Comparison of ENCODE assay signal across 16 cellular contexts in the genomic region with DNA sequence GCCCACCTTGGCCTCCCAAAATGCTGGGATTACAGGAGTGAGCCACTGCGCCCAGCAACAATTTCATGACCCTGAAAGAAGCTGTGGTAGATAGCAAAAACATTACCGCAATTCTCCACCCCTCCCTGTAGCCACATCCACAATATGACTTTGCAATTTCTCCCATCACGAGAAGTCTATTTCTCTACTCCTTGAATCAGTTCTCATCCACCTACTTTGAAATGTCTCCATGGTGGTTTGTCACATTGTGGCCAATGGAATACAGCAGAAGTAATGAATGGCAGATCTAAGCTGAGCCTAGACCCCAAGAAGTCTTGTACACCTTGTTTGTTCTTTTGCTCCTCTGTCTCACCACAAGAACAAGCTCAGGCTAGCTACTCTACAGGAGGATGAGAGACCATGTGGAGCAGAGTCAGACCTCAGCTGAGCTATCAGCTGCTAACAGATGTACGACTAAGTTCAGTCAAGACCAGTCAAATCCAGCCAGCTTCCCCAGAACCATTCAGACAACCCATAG. TPM values are rescaled to one million over a fixed set of nuclear protein-coding genes. Genes with fewer than 3 reads are reported as not detected.
A peak's percentile ranks its signal among the peaks of the same experiment; 100 is the strongest.
DNase-seq lines count a peak whose midpoint lies in the region; ATAC-seq, FAIRE-seq and TF ChIP-seq lines count a peak whose summit lies in the region.
"Had no signal": no experiment of that assay in that cellular context is flagged by ENCODE, and none has a peak within 500 bp of the region (broad histone marks: within the 10 kb centered on the region; RNA-seq: fewer than 3 reads in every experiment).

No MANE protein-coding gene starts in this region.

- DNase-seq in CD1c-positive myeloid dendritic cell (ENCODE audit: extremely low spot score) (peak; percentile 24), GM20000 (ENCODE audit: low spot score) (peak; percentile 8), UCSD-AML1 (lab: John Stamatoyannopoulos, UW; ENCODE audit: unreplicated experiment) (peak; percentile 24), H1 (ENCODE audit: low read depth in 1 of 2, low spot score in 2 of 2) (no peak), suprapubic skin (ENCODE audit: low spot score in 2 of 2) (no peak)
- DNase-seq: activated CD4-positive, alpha-beta T cell treated with anti-CD3 and anti-CD28 coated beads for 1 hour; NCI-H2171; nephron progenitor cell; retina; stimulated activated CD4-positive, alpha-beta T cell treated with anti-CD3 and anti-CD28 coated beads, Interleukin-2, amount 100 ng/mL, for 48 hours had no signal

- H3K79me2 ChIP-seq in H1 (ENCODE audit: control insufficient read depth in 1 of 2, insufficient read depth in 2 of 2, low read length in 2 of 2): no peaks in the 10 kb centered on the region

- H3K4me1 ChIP-seq in H1 (replicated peaks in 1 of 4; ENCODE audit: control insufficient read depth in 3 of 4, insufficient read depth in 4 of 4, low read length in 3 of 4): peaks cover 0 to 2% (median under 1%) of the 10 kb centered on the region in 4 experiments; a peak in 3 of 7 replicates
- H3K4me1 ChIP-seq in suprapubic skin: peaks cover 7% of the 10 kb centered on the region
- H3K4me1 ChIP-seq: BLaER1 had no signal

- H4K5ac ChIP-seq in H1 (ENCODE audit: insufficient read length, low read depth, low read length): no peak overlapping the region

- H2BK120ac ChIP-seq in H1 (replicated peaks; ENCODE audit: low read depth, low read length): no peak overlapping the region

- no peaks in the 10 kb centered on the region for H3K36me3 ChIP-seq in H1 (ENCODE audit: control insufficient read depth in 2 of 4, insufficient read depth in 4 of 4, low read length in 3 of 4)
- no peaks in the 10 kb centered on the region for H3K36me3 ChIP-seq in suprapubic skin
- H3K36me3 ChIP-seq: BLaER1 had no signal

- no peak overlapping the region for H3K14ac ChIP-seq in H1 (ENCODE audit: insufficient read length)

- no peak for TF ChIP-seq RAD21 in H1 (IDR thresholded peaks at IDR 0.05 in 1 of 2, conservative IDR thresholded peaks at IDR 0.05 in 1 of 2; ENCODE audit: low read depth in 2 of 2, low read length in 2 of 2)

- no peak overlapping the region for H4K91ac ChIP-seq in H1 (replicated peaks; ENCODE audit: insufficient read length, low read length)

- peaks cover 4% of the 10 kb centered on the region; the same call in 1 of the 2 replicates for H3K23me2 ChIP-seq in H1 (ENCODE audit: low read depth, low read length)

- H3K18ac ChIP-seq in H1 (ENCODE audit: extremely low read depth, low read length): no peak overlapping the region

- H3K56ac ChIP-seq in H1 (replicated peaks; ENCODE audit: insufficient read length, low read depth, low read length): no peak overlapping the region

- POLR2A ChIA-PET in H1 (lab: Charles Lee; ENCODE audit: partially characterized antibody): interaction anchor here (1.4 kb wide), 1 partner anchor 16 kb away, joined by 6 read pairs; no protein-coding TSS in a partner anchor

- TF ChIP-seq EP300 in H1 (IDR thresholded peaks at IDR 0.05; ENCODE audit: borderline replicate concordance in 1 of 2, low read depth in 2 of 2, low read length in 2 of 2): no peak
- TF ChIP-seq EP300 in suprapubic skin (IDR thresholded peaks at IDR 0.05): no peak

- H2BK5ac ChIP-seq in H1 (ENCODE audit: low read depth, low read length): no peak overlapping the region

- no peak overlapping the region for H3K9ac ChIP-seq in H1 (replicated peaks in 1 of 4; ENCODE audit: extremely low read depth in 1 of 4, low read depth in 3 of 4, low read length in 3 of 4)
- H3K9ac ChIP-seq: BLaER1 had no signal

- TF ChIP-seq POLR2A in H1 (IDR thresholded peaks at IDR 0.05; ENCODE audit: control extremely low read depth in 1 of 2, low read depth in 2 of 2, low read length in 2 of 2) (no peak), suprapubic skin (IDR thresholded peaks at IDR 0.05) (no peak)

- H3K4me2 ChIP-seq in H1 (ENCODE audit: insufficient read depth in 1 of 2, low read depth in 2 of 2, low read length in 2 of 2): no peak overlapping the region
- H3K4me2 ChIP-seq: BLaER1 had no signal

- no peak overlapping the region for H3K27ac ChIP-seq in H1 (ENCODE audit: low read depth, low read length)
- no peak overlapping the region for H3K27ac ChIP-seq in suprapubic skin
- H3K27ac ChIP-seq: BLaER1 had no signal

- H3K23ac ChIP-seq in H1 (ENCODE audit: insufficient read length): no peak overlapping the region

- no peaks in the 10 kb centered on the region for H3K79me1 ChIP-seq in H1 (ENCODE audit: low read depth, low read length)

- no peak overlapping the region for H2BK20ac ChIP-seq in H1 (ENCODE audit: low read length)

- ATAC-seq in HG03460 (IDR thresholded peaks at IDR 0.05; ENCODE audit: unreplicated experiment) (no peak), GM21528 (IDR thresholded peaks at IDR 0.05; ENCODE audit: low FRiP score, unreplicated experiment) (no peak)
- ATAC-seq: stimulated activated memory B cell treated with anti-CD40 and anti-IgM and Interleukin-4, amounts not matched to agents 10 μg/mL and 1 μg/mL and 100 μg/mL, for 72 hours had no signal

- no peak overlapping the region for H2AK5ac ChIP-seq in H1 (ENCODE audit: low read depth, low read length)

- peaks cover 0 to 5% of the 10 kb centered on the region in 2 experiments; a peak in 1 of 4 replicates for H3K9me3 ChIP-seq in H1 (ENCODE audit: insufficient read depth in 2 of 2, low read depth in 1 of 2, low read length in 1 of 2)
- H3K9me3 ChIP-seq in suprapubic skin: no peaks in the 10 kb centered on the region
- H3K9me3 ChIP-seq: BLaER1 had no signal

- FAIRE-seq in H1 (lab: Jason Lieb, UNC): peak; percentile 57

- no peak overlapping the region for H3K4ac ChIP-seq in H1 (replicated peaks; ENCODE audit: insufficient read length, low read depth, low read length)

- no peak for TF ChIP-seq CTCF in GM20000 (IDR thresholded peaks at IDR 0.05; ENCODE audit: extremely low read depth, missing control alignments)
- TF ChIP-seq CTCF in H1 (IDR thresholded peaks at IDR 0.05; ENCODE audit: control extremely low read depth in 1 of 3, insufficient read depth in 1 of 3, low read depth in 1 of 3, low read length in 3 of 3): no peak
- TF ChIP-seq CTCF in suprapubic skin (IDR thresholded peaks at IDR 0.05): no peak

- H2BK12ac ChIP-seq in H1 (ENCODE audit: low read depth, low read length): no peak overlapping the region

- CTCF ChIA-PET in H1 (lab: Charles Lee; ENCODE audit: partially characterized antibody): interaction anchor here (0.6 to 4.1 kb wide), 15 partner anchors 8 to 277 kb away, joined by 3 to 14 read pairs (median 4); no protein-coding TSS in a partner anchor

- no peak overlapping the region for H3K4me3 ChIP-seq in H1 (ENCODE audit: extremely low read depth in 1 of 4, insufficient read depth in 2 of 4, low read depth in 3 of 4, low read length in 4 of 4)
- H3K4me3 ChIP-seq in suprapubic skin: no peak overlapping the region
- H3K4me3 ChIP-seq: BLaER1 had no signal

- 90% methylated on average over 4 of the region's 4 CpGs; no CpG with 5 or more reads in 1 of the 2 experiments for WGBS in H1 (ENCODE audit: extremely low coverage in 1 of 2, insufficient coverage in 1 of 2, insufficient read length in 1 of 2, insufficient replicate concordance in 2 of 2, low coverage in 1 of 2, low lambda C conversion rate in 2 of 2, missing lambda C conversion rate in 1 of 2), 2 experiments
- WGBS in suprapubic skin: 94% methylated on average over 4 of the region's 4 CpGs

- peaks cover 21 to 31% (median 30%) of the 10 kb centered on the region in 4 experiments for H3K27me3 ChIP-seq in H1 (replicated peaks in 1 of 4; ENCODE audit: control insufficient read depth in 3 of 4, extremely low read depth in 1 of 4, insufficient read depth in 3 of 4, low read length in 3 of 4)
- peaks cover 31% of the 10 kb centered on the region for H3K27me3 ChIP-seq in suprapubic skin

- H2BK15ac ChIP-seq in H1 (ENCODE audit: low read length): no peak overlapping the region

- no peak overlapping the region for H2AFZ ChIP-seq in H1 (ENCODE audit: low read length)

- no peak overlapping the region for H4K8ac ChIP-seq in H1 (ENCODE audit: extremely low read depth, insufficient read depth, low read length)

- no peaks in the 10 kb centered on the region for H4K20me1 ChIP-seq in H1 (replicated peaks in 1 of 2; ENCODE audit: control insufficient read depth in 1 of 2, insufficient read depth in 2 of 2, low read length in 2 of 2)

RNA-seq across cellular contexts. Expression of gene OXT, which starts 6.3 kb away (rescaled TPM):
- total RNA-seq in H1 (2021; fragmentation: NEBNext Ultra II Directional; extraction: Animal tissue kit (Norgen Biotek cat#: 25700)): not detected in 2 replicates
- not detected in 2 replicates for polyA plus RNA-seq in H1 (2011; rRNA removed)
- not detected for polyA plus RNA-seq in H1 (2011; cell fraction: cytosol; rRNA removed)
- polyA plus RNA-seq in H1 (2011; cell fraction: nucleus; rRNA removed): not detected
- polyA plus RNA-seq in H1 (2012, experiment 1 of 2): 0.51 to 0.70 TPM in 2 of 4 replicates, not detected in the others
- not detected for polyA plus RNA-seq in H1 (2012, experiment 2 of 2)
- polyA plus RNA-seq in H1 (2013, experiment 1 of 2): 0.95 TPM
- polyA plus RNA-seq in H1 (2013, experiment 2 of 2): 0.85 TPM
- not detected in 2 replicates for polyA minus RNA-seq in H1 (2011; rRNA and poly(A)+ RNA removed)
- not detected for polyA minus RNA-seq in H1 (2011; cell fraction: cytosol; rRNA and poly(A)+ RNA removed)
- not detected for polyA minus RNA-seq in H1 (2011; cell fraction: nucleus; rRNA and poly(A)+ RNA removed)
- total RNA-seq in suprapubic skin: 1 to 10 TPM in 1 of 4 donors, not detected in 3; 2.0 TPM

RNA-seq across cellular contexts. Expression of gene AVP, which starts 6.8 kb away (rescaled TPM):
- 0.77 TPM in 1 of 2 replicates, not detected in the other for total RNA-seq in H1 (2021; fragmentation: NEBNext Ultra II Directional; extraction: Animal tissue kit (Norgen Biotek cat#: 25700))
- polyA plus RNA-seq in H1 (2011; rRNA removed): 0.18 and 0.42 TPM in 2 replicates
- not detected for polyA plus RNA-seq in H1 (2011; cell fraction: cytosol; rRNA removed)
- polyA plus RNA-seq in H1 (2011; cell fraction: nucleus; rRNA removed): not detected
- polyA plus RNA-seq in H1 (2012, experiment 1 of 2): 0.35 TPM in 1 of 4 replicates, not detected in the others
- not detected for polyA plus RNA-seq in H1 (2012, experiment 2 of 2)
- 0.69 TPM for polyA plus RNA-seq in H1 (2013, experiment 1 of 2)
- 0.28 TPM for polyA plus RNA-seq in H1 (2013, experiment 2 of 2)
- polyA minus RNA-seq in H1 (2011; rRNA and poly(A)+ RNA removed): not detected in 2 replicates
- polyA minus RNA-seq in H1 (2011; cell fraction: cytosol; rRNA and poly(A)+ RNA removed): not detected
- not detected for polyA minus RNA-seq in H1 (2011; cell fraction: nucleus; rRNA and poly(A)+ RNA removed)
- total RNA-seq in suprapubic skin: not detected
- total RNA-seq: liver had no signal
- polyA plus RNA-seq: esophagus had no signal

RNA-seq across cellular contexts. Expression of gene MRPS26, which starts 31.8 kb away (rescaled TPM):
- total RNA-seq in H1 (2021; fragmentation: NEBNext Ultra II Directional; extraction: Animal tissue kit (Norgen Biotek cat#: 25700)): 100 and 103 TPM in 2 replicates
- polyA plus RNA-seq in H1 (2011; rRNA removed): 83.6 and 99.2 TPM in 2 replicates
- polyA plus RNA-seq in H1 (2011; cell fraction: cytosol; rRNA removed): 125 TPM
- 95.7 TPM for polyA plus RNA-seq in H1 (2011; cell fraction: nucleus; rRNA removed)
- polyA plus RNA-seq in H1 (2012, experiment 1 of 2): 81.4 to 116 TPM (median 109 TPM) in 4 replicates
- polyA plus RNA-seq in H1 (2012, experiment 2 of 2): 82.9 TPM
- polyA plus RNA-seq in H1 (2013, experiment 1 of 2): 62.7 TPM
- polyA plus RNA-seq in H1 (2013, experiment 2 of 2): 62.2 TPM
- polyA minus RNA-seq in H1 (2011; rRNA and poly(A)+ RNA removed): 17.6 and 27.5 TPM in 2 replicates
- polyA minus RNA-seq in H1 (2011; cell fraction: cytosol; rRNA and poly(A)+ RNA removed): 38.5 TPM
- 29.2 TPM for polyA minus RNA-seq in H1 (2011; cell fraction: nucleus; rRNA and poly(A)+ RNA removed)
- 10 to 100 TPM; 38.5 to 59.4 (median 53.7) TPM for total RNA-seq in suprapubic skin

RNA-seq across cellular contexts. Expression of gene GNRH2, which starts 34.3 kb away (rescaled TPM):
- 0.61 and 0.82 TPM in 2 replicates for total RNA-seq in H1 (2021; fragmentation: NEBNext Ultra II Directional; extraction: Animal tissue kit (Norgen Biotek cat#: 25700))
- 0.09 and 0.16 TPM in 2 replicates for polyA plus RNA-seq in H1 (2011; rRNA removed)
- 0.16 TPM for polyA plus RNA-seq in H1 (2011; cell fraction: cytosol; rRNA removed)
- 1.5 TPM for polyA plus RNA-seq in H1 (2011; cell fraction: nucleus; rRNA removed)
- polyA plus RNA-seq in H1 (2012, experiment 1 of 2): 0.27 to 0.90 TPM (median 0.64 TPM) in 3 of 4 replicates, not detected in the other
- polyA plus RNA-seq in H1 (2012, experiment 2 of 2): not detected
- polyA plus RNA-seq in H1 (2013, experiment 1 of 2): not detected
- polyA plus RNA-seq in H1 (2013, experiment 2 of 2): 0.18 TPM
- polyA minus RNA-seq in H1 (2011; rRNA and poly(A)+ RNA removed): 0.34 and 1.4 TPM in 2 replicates
- not detected for polyA minus RNA-seq in H1 (2011; cell fraction: cytosol; rRNA and poly(A)+ RNA removed)
- 2.2 TPM for polyA minus RNA-seq in H1 (2011; cell fraction: nucleus; rRNA and poly(A)+ RNA removed)
- total RNA-seq in suprapubic skin: under 1 TPM in 2 of 4 donors, not detected in 2; 0.83 TPM

Comparison
In these comparisons a context has a peak if more than half of its experiments do, and no peak if none do; other contexts are left out.
1. DNase-seq: peak in CD1c-positive myeloid dendritic cell (single experiment), GM20000 (single experiment) and UCSD-AML1 (single experiment); none in H1 (0 of 2) and suprapubic skin (0 of 2).